Comparison of ENCODE assay signal across 21 cellular contexts in genomic region chr22:37324340-37325023, GRCh38. TPM values are rescaled to one million over a fixed set of nuclear protein-coding genes. Genes with fewer than 3 reads are reported as not detected.
DNase-seq lines count a peak whose midpoint lies in the region; ATAC-seq, FAIRE-seq and TF ChIP-seq lines count a peak whose summit lies in the region.
"Had no signal": no experiment of that assay in that cellular context is flagged by ENCODE, and none has a peak within 500 bp of the region (broad histone marks: within the 10 kb centered on the region; RNA-seq: fewer than 3 reads in every experiment).

No MANE protein-coding gene starts in this region.

- H2AFZ ChIP-seq in SK-N-SH (ENCODE audit: low read depth) (no peak overlapping the region), smooth muscle cell (ENCODE audit: low read depth) (no peak overlapping the region)

- H3K79me2 ChIP-seq in SK-N-SH (ENCODE audit: insufficient read depth), result no peaks in the 10 kb centered on the region
- H3K79me2 ChIP-seq in smooth muscle cell (ENCODE audit: low read depth), result no peaks in the 10 kb centered on the region

- TF ChIP-seq CTCF in SK-N-SH (IDR thresholded peaks at IDR 0.05), result no peak
- TF ChIP-seq CTCF in bronchial epithelial cell (IDR thresholded peaks at IDR 0.05; ENCODE audit: insufficient read depth, low read length, severe bottlenecking), result no peak
- TF ChIP-seq CTCF in kidney epithelial cell (IDR thresholded peaks at IDR 0.05; ENCODE audit: insufficient read depth, low read length, poor library complexity, severe bottlenecking), result no peak
- TF ChIP-seq CTCF in smooth muscle cell (IDR thresholded peaks at IDR 0.05; ENCODE audit: borderline replicate concordance, insufficient read depth, poor library complexity, severe bottlenecking), result no peak

- H3K9ac ChIP-seq in SK-N-SH (no peak overlapping the region), smooth muscle cell (ENCODE audit: low read depth) (no peak overlapping the region)

- CTCF ChIA-PET in SK-N-SH (lab: Yijun Ruan, JAX), result interaction anchor here (0.6 to 17.3 kb wide), 11 partner anchors 10 to 214 kb away, joined by 3 to 287 read pairs (median 4); partner anchors contain the start of gene ELFN2

- 38% methylated on average over 12 of the region's 49 CpGs for WGBS in SK-N-SH (ENCODE audit: low lambda C conversion rate)
- WGBS in smooth muscle cell (ENCODE audit: low lambda C conversion rate), result 15% methylated on average over 45 of the region's 49 CpGs

- H4K20me1 ChIP-seq in SK-N-SH (ENCODE audit: insufficient read depth) (no peaks in the 10 kb centered on the region), smooth muscle cell (ENCODE audit: low read depth) (no peaks in the 10 kb centered on the region)

- no peak for TF ChIP-seq EP300 in SK-N-SH (IDR thresholded peaks at IDR 0.05; ENCODE audit: borderline replicate concordance in 1 of 2, low read depth in 1 of 2, low read length in 1 of 2)

- no peak for FAIRE-seq in bronchial epithelial cell (lab: Jason Lieb, UNC)
- FAIRE-seq: D721Med had no signal

- POLR2A ChIA-PET in SK-N-SH (lab: Yijun Ruan, JAX), result no interaction called here

- H3K9me2 ChIP-seq in SK-N-SH, result no peaks in the 10 kb centered on the region

- peak; percentile 72 for DNase-seq in SK-N-SH
- DNase-seq in bronchial epithelial cell (ENCODE audit: low read depth), result no peak
- no peak for DNase-seq in kidney epithelial cell (ENCODE audit: low read depth)
- DNase-seq in smooth muscle cell (lab: John Stamatoyannopoulos, UW; ENCODE audit: unreplicated experiment), result no peak
- DNase-seq in NOMO-1 treated with dmso at 0.1 percent for 144 hours (lab: John Stamatoyannopoulos, UW; ENCODE audit: unreplicated experiment), result no peak
- DNase-seq in GOT3 (lab: John Stamatoyannopoulos, UW), result no peak
- DNase-seq: ACHN; activated CD4-positive, alpha-beta T cell treated with anti-CD3 and anti-CD28 coated beads, Interleukin-2, amount 50 U/mL, for 48 hours; effector memory CD4-positive, alpha-beta T cell; gastrocnemius medialis; HFFc6; left ventricle myocardium inferior; NCI-H345; T-helper 17 cell had no signal

- ATAC-seq in SK-N-SH treated with all-trans-retinoic acid at 6 μM for 48 hours, result no peak
- ATAC-seq in GM21390 (IDR thresholded peaks at IDR 0.05; ENCODE audit: unreplicated experiment), result no peak
- ATAC-seq: activated T-helper 17 cell treated with anti-CD3 and anti-CD28 coated beads, Interleukin-2, amount 50 U/mL, for 72 hours; gastrocnemius medialis; T-helper 17 cell had no signal

- H3K27ac ChIP-seq in SK-N-SH (ENCODE audit: low read depth in 2 of 2, low read length in 1 of 2) (no peak overlapping the region), smooth muscle cell (ENCODE audit: low read depth) (no peak overlapping the region)
- H3K27ac ChIP-seq: ascending aorta, gastrocnemius medialis, left ventricle myocardium inferior, skin epidermis had no signal

- H3K4me2 ChIP-seq in SK-N-SH, result peak overlapping the region; percentile 25; the same call in 1 of the 2 replicates
- peak overlapping the region; percentile 80 for H3K4me2 ChIP-seq in smooth muscle cell

- no peak for TF ChIP-seq RAD21 in SK-N-SH (IDR thresholded peaks at IDR 0.05; ENCODE audit: low read length)

- H3K4me1 ChIP-seq in SK-N-SH (ENCODE audit: control insufficient read depth in 1 of 2, insufficient read depth in 2 of 2, low read depth in 1 of 2, low read length in 1 of 2), result peaks cover 0 to 10% of the 10 kb centered on the region in 2 experiments; a peak in 2 of 4 replicates
- H3K4me1 ChIP-seq in smooth muscle cell (ENCODE audit: low read depth), result peaks cover 9% of the 10 kb centered on the region
- H3K4me1 ChIP-seq: ascending aorta, gastrocnemius medialis had no signal

- H3K9me3 ChIP-seq in SK-N-SH (no peaks in the 10 kb centered on the region), smooth muscle cell (replicated peaks; ENCODE audit: low read depth) (no peaks in the 10 kb centered on the region)
- H3K9me3 ChIP-seq: ascending aorta, gastrocnemius medialis, left ventricle myocardium inferior had no signal

- H3K36me3 ChIP-seq in SK-N-SH (replicated peaks in 1 of 2; ENCODE audit: control insufficient read depth in 1 of 2, insufficient read depth in 2 of 2, low read length in 1 of 2), result no peaks in the 10 kb centered on the region
- H3K36me3 ChIP-seq in bronchial epithelial cell (ENCODE audit: control insufficient read depth, insufficient read depth, low read length), result no peaks in the 10 kb centered on the region
- H3K36me3 ChIP-seq in kidney epithelial cell (ENCODE audit: control insufficient read depth, insufficient read depth, low read length), result no peaks in the 10 kb centered on the region
- H3K36me3 ChIP-seq in smooth muscle cell (ENCODE audit: low read depth), result no peaks in the 10 kb centered on the region
- H3K36me3 ChIP-seq: ascending aorta, gastrocnemius medialis, left ventricle myocardium inferior had no signal

- H3K4me3 ChIP-seq in SK-N-SH (ENCODE audit: low read depth in 2 of 2, low read length in 1 of 2) (no peak overlapping the region), bronchial epithelial cell (ENCODE audit: low read depth, low read length) (peak overlapping the region; percentile 2), kidney epithelial cell (ENCODE audit: low read depth, low read length) (peak overlapping the region; percentile 18), smooth muscle cell (no peak overlapping the region)
- H3K4me3 ChIP-seq: ascending aorta, gastrocnemius medialis, left ventricle myocardium inferior, skin epidermis had no signal

- no peaks in the 10 kb centered on the region for H3K27me3 ChIP-seq in SK-N-SH (ENCODE audit: insufficient read depth)
- H3K27me3 ChIP-seq in bronchial epithelial cell (ENCODE audit: control insufficient read depth, insufficient read depth, low read length), result no peaks in the 10 kb centered on the region
- no peaks in the 10 kb centered on the region for H3K27me3 ChIP-seq in kidney epithelial cell (ENCODE audit: control insufficient read depth, insufficient read depth, low read length)
- peaks cover 51% of the 10 kb centered on the region for H3K27me3 ChIP-seq in smooth muscle cell (ENCODE audit: low read depth)

- peaks cover 27% of the 10 kb centered on the region for H3F3A ChIP-seq in SK-N-SH (replicated peaks; ENCODE audit: insufficient read depth)
- H3F3A ChIP-seq in smooth muscle cell (ENCODE audit: low read depth), result no peaks in the 10 kb centered on the region

TF ChIP-seq in SK-N-SH, 30 proteins besides CTCF, POLR2A, EP300 and RAD21 (continues in another document):
- TF ChIP-seq FOSL2 (IDR thresholded peaks at IDR 0.05; ENCODE audit: borderline replicate concordance, low read depth), result no peak
- no peak for TF ChIP-seq RFX5 (IDR thresholded peaks at IDR 0.05; ENCODE audit: low read length)
- no peak for TF ChIP-seq TAF1 (IDR thresholded peaks at IDR 0.05; ENCODE audit: borderline replicate concordance, low read depth, low read length)
- no peak for TF ChIP-seq SMC3 (IDR thresholded peaks at IDR 0.05; ENCODE audit: low read depth, low read length)
- TF ChIP-seq GABPA (IDR thresholded peaks at IDR 0.05; ENCODE audit: low read depth), result no peak
- TF ChIP-seq ELF1 (IDR thresholded peaks at IDR 0.05), result no peak
- no peak for TF ChIP-seq POLR2AphosphoS5 (IDR thresholded peaks at IDR 0.05; ENCODE audit: low read depth, low read length)
- TF ChIP-seq, protein P1, sequence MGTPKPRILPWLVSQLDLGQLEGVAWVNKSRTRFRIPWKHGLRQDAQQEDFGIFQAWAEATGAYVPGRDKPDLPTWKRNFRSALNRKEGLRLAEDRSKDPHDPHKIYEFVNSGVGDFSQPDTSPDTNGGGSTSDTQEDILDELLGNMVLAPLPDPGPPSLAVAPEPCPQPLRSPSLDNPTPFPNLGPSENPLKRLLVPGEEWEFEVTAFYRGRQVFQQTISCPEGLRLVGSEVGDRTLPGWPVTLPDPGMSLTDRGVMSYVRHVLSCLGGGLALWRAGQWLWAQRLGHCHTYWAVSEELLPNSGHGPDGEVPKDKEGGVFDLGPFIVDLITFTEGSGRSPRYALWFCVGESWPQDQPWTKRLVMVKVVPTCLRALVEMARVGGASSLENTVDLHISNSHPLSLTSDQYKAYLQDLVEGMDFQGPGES (IDR thresholded peaks at IDR 0.05; ENCODE audit: low read depth, low read length), result no peak
- no peak for TF ChIP-seq EZH2phosphoT487 (IDR thresholded peaks at IDR 0.05; ENCODE audit: borderline replicate concordance, low read depth)
- TF ChIP-seq RXRA (IDR thresholded peaks at IDR 0.05; ENCODE audit: borderline replicate concordance, low read depth), result no peak

TF ChIP-seq in SK-N-SH treated with all-trans-retinoic acid at 6 μM for 48 hours, 23 proteins besides CTCF, POLR2A, EP300 and RAD21 (continues in another document):
- TF ChIP-seq PPARA (CRISPR knock-in tag; IDR thresholded peaks at IDR 0.05; ENCODE audit: borderline replicate concordance) (no peak), ZFP30 (CRISPR knock-in tag; IDR thresholded peaks at IDR 0.05) (no peak), BACH2 (CRISPR knock-in tag; IDR thresholded peaks at IDR 0.05; ENCODE audit: borderline replicate concordance) (no peak), POU6F1 (CRISPR knock-in tag; IDR thresholded peaks at IDR 0.05; ENCODE audit: borderline replicate concordance, low read depth) (no peak), ZC3H10 (CRISPR knock-in tag; IDR thresholded peaks at IDR 0.05) (no peak), SNAI2 (CRISPR knock-in tag; IDR thresholded peaks at IDR 0.05) (no peak), ARNTL (CRISPR knock-in tag; IDR thresholded peaks at IDR 0.05; ENCODE audit: borderline replicate concordance, low read depth) (no peak), ZFP3 (CRISPR knock-in tag; IDR thresholded peaks at IDR 0.05) (no peak), ZNF70 (CRISPR knock-in tag; IDR thresholded peaks at IDR 0.05) (no peak)

RNA-seq across cellular contexts. Expression of gene CYTH4, which starts 42.2 kb away (rescaled TPM):
- 0.03 and 0.07 TPM in 2 replicates for polyA plus RNA-seq in SK-N-SH (2012; rRNA removed)
- polyA plus RNA-seq in SK-N-SH (2012; cell fraction: cytosol; rRNA removed), result 0.01 and 0.04 TPM in 2 replicates
- 0.08 and 0.13 TPM in 2 replicates for polyA plus RNA-seq in SK-N-SH (2012; cell fraction: nucleus; rRNA removed)
- not detected in 2 replicates for total RNA-seq in bronchial epithelial cell
- not detected in 2 replicates for total RNA-seq in kidney epithelial cell
- not detected in 2 replicates for total RNA-seq in smooth muscle cell
- polyA plus RNA-seq in smooth muscle cell, result not detected in 2 replicates
- total RNA-seq: neural crest cell had no signal

Comparison
In these comparisons a context has a peak if more than half of its experiments do, and no peak if none do; other contexts are left out.
1. H3K4me3 ChIP-seq: peak in bronchial epithelial cell (single experiment) and kidney epithelial cell (single experiment); none in SK-N-SH (0 of 2) and smooth muscle cell (single experiment).